19 cellular contexts compared by ENCODE assay signal in genomic region chr1:13549521-13549920, GRCh38. TPM values are rescaled to one million over a fixed set of nuclear protein-coding genes. Genes with fewer than 3 reads are reported as not detected.
A peak's percentile ranks its signal among the peaks of the same experiment; 100 is the strongest.
DNase-seq lines count a peak whose midpoint lies in the region; ATAC-seq, FAIRE-seq and TF ChIP-seq lines count a peak whose summit lies in the region.
"Had no signal": no experiment of that assay in that cellular context is flagged by ENCODE, and none has a peak within 500 bp of the region (broad histone marks: within the 10 kb centered on the region; RNA-seq: fewer than 3 reads in every experiment).

No MANE protein-coding gene starts in this region.

- H3K36me3 ChIP-seq in sigmoid colon (no peaks in the 10 kb centered on the region), kidney (ENCODE audit: control insufficient read depth in 1 of 2, insufficient read depth in 2 of 2, low read length in 2 of 2) (no peaks in the 10 kb centered on the region)
- H3K36me3 ChIP-seq: HAP-1 had no signal

- H3K9me3 ChIP-seq in sigmoid colon (no peaks in the 10 kb centered on the region), kidney (ENCODE audit: control insufficient read depth in 1 of 2, low read length in 2 of 2) (no peaks in the 10 kb centered on the region)
- H3K9me3 ChIP-seq: A549, HAP-1 had no signal

- H3K4me3 ChIP-seq in sigmoid colon (no peak overlapping the region), kidney (ENCODE audit: low read length in 2 of 2) (no peak overlapping the region)
- H3K4me3 ChIP-seq: A549, HAP-1 had no signal

- H3K27me3 ChIP-seq in sigmoid colon = no peaks in the 10 kb centered on the region

- peaks cover 0 to 2% (median under 1%) of the 10 kb centered on the region in 4 donors for H3K4me1 ChIP-seq in sigmoid colon
- no peaks in the 10 kb centered on the region for H3K4me1 ChIP-seq in kidney (ENCODE audit: control insufficient read depth in 1 of 2, insufficient read depth in 1 of 2, low read depth in 1 of 2, low read length in 2 of 2)
- H3K4me1 ChIP-seq: A549, HAP-1 had no signal

- intact Hi-C loops in head of caudate nucleus (cut with DNase I) (no loop called here), sigmoid colon (cut with DNase I) (no loop called here), kidney (cut with DNase I) (no loop called here)

- FAIRE-seq in kidney (lab: Jason Lieb, UNC) = no peak
- FAIRE-seq: A549, GM12892 had no signal

- ATAC-seq in GM19452 (IDR thresholded peaks at IDR 0.05; ENCODE audit: unreplicated experiment) = no peak
- ATAC-seq: A549 had no signal

- no peak for TF ChIP-seq POLR2A in sigmoid colon (IDR thresholded peaks at IDR 0.05)

- TF ChIP-seq CTCF in sigmoid colon (IDR thresholded peaks at IDR 0.05) (no peak), kidney (IDR thresholded peaks at IDR 0.05; ENCODE audit: borderline replicate concordance, extremely low read depth, insufficient read depth) (no peak)

- DNase-seq in amygdala (lab: John Stamatoyannopoulos, UW) (peak in 39 of 56 donors; percentile 1 to 73 (median 30)), head of caudate nucleus (peak; percentile 31 to 88 (median 71)), mesenteric fat pad (ENCODE audit: low spot score) (peak; percentile 51), putamen (ENCODE audit: low spot score) (peak; percentile 76), sigmoid colon (no peak), SKM-1 treated with dmso at 0.1 percent for 144 hours (lab: John Stamatoyannopoulos, UW; ENCODE audit: unreplicated experiment) (no peak), kidney (no peak)
- DNase-seq: GF-D8, NCI-H1417, NCI-H1930, NCI-H2171, NCI-H446 treated with DMSO at 0.1 percent for 48 hours, OCI-M1, RPMI8226 had no signal

- WGBS in sigmoid colon, 2 donors = 64 to 69% methylated on average over 3 of the region's 3 CpGs

- H3K9ac ChIP-seq in kidney (ENCODE audit: low read length in 2 of 2) = no peak overlapping the region

- H3K27ac ChIP-seq in sigmoid colon (no peak overlapping the region), kidney (ENCODE audit: low read depth in 2 of 2, low read length in 2 of 2) (no peak overlapping the region)
- H3K27ac ChIP-seq: A549, C4-2B had no signal

- TF ChIP-seq EP300 in sigmoid colon (IDR thresholded peaks at IDR 0.05) = no peak

RNA-seq across cellular contexts. Expression of gene PDPN, which starts 34.1 kb away (rescaled TPM):
- 66.3 TPM for total RNA-seq in mesenteric fat pad
- total RNA-seq in sigmoid colon = 10 to 100 TPM in 3 of 4 donors, 1 to 10 TPM in 1; 5.6 to 14.7 (median 13.5) TPM
- polyA plus RNA-seq in sigmoid colon = 1 to 10 TPM; 2.1 to 9.9 (median 7.8) TPM
- 4.6 TPM for total RNA-seq in kidney
- 7.4 TPM for polyA plus RNA-seq in kidney (ENCODE audit: insufficient read depth, low read depth, low replicate concordance)
- polyA plus RNA-seq: A549 had no signal

RNA-seq across cellular contexts. Expression of gene LRRC38, which starts 35.7 kb away (rescaled TPM):
- total RNA-seq in mesenteric fat pad (not detected), sigmoid colon (not detected), kidney (not detected)
- polyA plus RNA-seq in sigmoid colon (not detected), kidney (ENCODE audit: insufficient read depth, low read depth, low replicate concordance) (not detected)
- polyA plus RNA-seq: A549 had no signal

Comparison
In these comparisons a context has a peak if more than half of its experiments do, and no peak if none do; other contexts are left out.
1. DNase-seq: peak in amygdala (39 of 56), head of caudate nucleus (42 of 42), mesenteric fat pad (single experiment) and putamen (single experiment); none in sigmoid colon (single experiment), SKM-1 treated with dmso at 0.1 percent for 144 hours (single experiment) and kidney (single experiment).